In genomic region chr3:32304510-32304909, GRCh38 we compare ENCODE assay signal across 15 cellular contexts.
DNase-seq lines count a peak whose midpoint lies in the region; ATAC-seq and TF ChIP-seq lines count a peak whose summit lies in the region.
"Had no signal": no experiment of that assay in that cellular context is flagged by ENCODE, and none has a peak within 500 bp of the region (broad histone marks: within the 10 kb centered on the region; RNA-seq: fewer than 3 reads in every experiment).

No MANE protein-coding gene starts in this region.

- H3K27ac ChIP-seq in BLaER1 (peak overlapping the region; percentile 18; the same call in 1 of the 2 replicates), GM23338 (ENCODE audit: low read depth) (peak overlapping the region; percentile 29; the same call in 1 of the 2 replicates), PC-3 (ENCODE audit: low read length) (no peak overlapping the region), right lobe of liver (no peak overlapping the region)
- H3K27ac ChIP-seq: C4-2B, WERI-Rb-1 had no signal

- H3K27me3 Mint-ChIP-seq in GM23338 (ENCODE audit: insufficient read depth, low read depth, poor library complexity), result peaks cover 10% of the 10 kb centered on the region
- no peaks in the 10 kb centered on the region for H3K27me3 Mint-ChIP-seq in WTC11 (ENCODE audit: low read depth)

- peak overlapping the region; percentile 48; the same call in 1 of the 2 replicates for H3K27ac Mint-ChIP-seq in GM23338
- no peak overlapping the region for H3K27ac Mint-ChIP-seq in WTC11

- H3K79me2 ChIP-seq in GM23338 (replicated peaks; ENCODE audit: insufficient read depth) (no peaks in the 10 kb centered on the region; the same call in 1 of the 2 replicates), PC-3 (ENCODE audit: low read length) (no peaks in the 10 kb centered on the region)

- WGBS in right lobe of liver (ENCODE audit: insufficient coverage, low coverage, low lambda C conversion rate, missing lambda C conversion rate), result 29% methylated on average over 1 of the region's 1 CpG

- no peaks in the 10 kb centered on the region for H3K9me3 ChIP-seq in BLaER1
- no peaks in the 10 kb centered on the region for H3K9me3 ChIP-seq in PC-3 (ENCODE audit: low read length)
- H3K9me3 ChIP-seq in right lobe of liver, result no peaks in the 10 kb centered on the region
- H3K9me3 ChIP-seq: stomach had no signal

- H3K9ac ChIP-seq in BLaER1, result no peak overlapping the region
- no peak overlapping the region for H3K9ac ChIP-seq in PC-3 (ENCODE audit: low read length)

- no peak overlapping the region for H3K4me3 ChIP-seq in BLaER1
- no peak overlapping the region for H3K4me3 ChIP-seq in GM23338
- no peak overlapping the region for H3K4me3 ChIP-seq in PC-3 (ENCODE audit: low read length)
- no peak overlapping the region for H3K4me3 ChIP-seq in right lobe of liver
- H3K4me3 ChIP-seq: dorsolateral prefrontal cortex, stomach had no signal

- no peak for ATAC-seq in GM23338
- ATAC-seq in PC-3, result peak; percentile 40
- ATAC-seq in right lobe of liver, result peak; percentile 73 to 80 (median 78)
- no peak for ATAC-seq in HG02852 (IDR thresholded peaks at IDR 0.05; ENCODE audit: unreplicated experiment)
- no peak for ATAC-seq in WTC11
- ATAC-seq in HG03521 (IDR thresholded peaks at IDR 0.05; ENCODE audit: unreplicated experiment), result no peak

- TF ChIP-seq CTCF in GM23338 (conservative IDR thresholded peaks at IDR 0.05; ENCODE audit: low read depth in 2 of 2) (no peak), PC-3 (conservative IDR thresholded peaks at IDR 0.05; ENCODE audit: low read depth, low read length) (no peak), right lobe of liver (IDR thresholded peaks at IDR 0.05) (no peak), WTC11 (IDR thresholded peaks at IDR 0.05) (no peak)

- peak overlapping the region; percentile 83 for H3K4me2 ChIP-seq in BLaER1
- H3K4me2 ChIP-seq in GM23338, result peak overlapping the region; percentile 4; the same call in 1 of the 2 replicates
- no peak overlapping the region for H3K4me2 ChIP-seq in PC-3 (ENCODE audit: low read length)

- H3K36me3 ChIP-seq in BLaER1 (no peaks in the 10 kb centered on the region), GM23338 (ENCODE audit: insufficient read depth) (no peaks in the 10 kb centered on the region), PC-3 (ENCODE audit: low read depth, low read length) (no peaks in the 10 kb centered on the region), right lobe of liver (no peaks in the 10 kb centered on the region)
- H3K36me3 ChIP-seq: stomach, WERI-Rb-1 had no signal

- intact Hi-C loops in PC-3 (cut with micrococcal nuclease) (no loop called here), right lobe of liver (cut with DNase I) (no loop called here)

- no peak for TF ChIP-seq POLR2A in right lobe of liver (IDR thresholded peaks at IDR 0.05)

- no peaks in the 10 kb centered on the region for H3K36me3 Mint-ChIP-seq in GM23338 (ENCODE audit: low read depth)
- no peaks in the 10 kb centered on the region for H3K36me3 Mint-ChIP-seq in WTC11

- H3K4me3 Mint-ChIP-seq in GM23338 (no peak overlapping the region), WTC11 (no peak overlapping the region)

- H3F3A ChIP-seq in GM23338 (replicated peaks; ENCODE audit: low read depth) (no peaks in the 10 kb centered on the region), PC-3 (ENCODE audit: low read length, unreplicated experiment) (no peaks in the 10 kb centered on the region)

- DNase-seq in GM23338 (ENCODE audit: low spot score), result no peak
- DNase-seq in PC-3, result no peak
- no peak for DNase-seq in right lobe of liver
- no peak for DNase-seq in SW480 (ENCODE audit: low spot score)
- DNase-seq in WTC11 (ENCODE audit: low spot score), result no peak
- DNase-seq: activated T-cell treated with anti-CD3 and anti-CD28 coated beads, Interleukin-2, amount 50 U/mL, for 1 hour; dorsolateral prefrontal cortex; foreskin fibroblast; retina; stomach; WERI-Rb-1 had no signal

- CTCF ChIA-PET in PC-3 (lab: Charles Lee) (no interaction called here), WTC11 (lab: Charles Lee) (interaction anchor here (1.2 to 1.8 kb wide), 3 partner anchors 9 to 163 kb away, joined by 4 to 7 read pairs (median 6); no protein-coding TSS in a partner anchor)

- H3K9me3 Mint-ChIP-seq in GM23338 (no peaks in the 10 kb centered on the region), WTC11 (peaks cover 8% of the 10 kb centered on the region)

- H2AFZ ChIP-seq in GM23338, result no peak overlapping the region
- H2AFZ ChIP-seq in PC-3 (ENCODE audit: low read length), result no peak overlapping the region

- BruUV-seq in PC-3 (replicated peaks; lab: Mats Ljungman, UMichigan), result no TSS peak

- POLR2A ChIA-PET in PC-3 (lab: Charles Lee; ENCODE audit: unreplicated experiment), result no interaction called here
- POLR2A ChIA-PET in WTC11 (lab: Charles Lee), result no interaction called here

- H3K4me1 ChIP-seq in BLaER1 (peaks cover 62% of the 10 kb centered on the region), GM23338 (ENCODE audit: insufficient read depth) (peaks cover 36% of the 10 kb centered on the region), PC-3 (ENCODE audit: insufficient read depth, low read length) (no peaks in the 10 kb centered on the region), right lobe of liver (peaks cover 0 to 24% (median 6%) of the 10 kb centered on the region in 4 donors)

- H3K27me3 ChIP-seq in BLaER1, result no peaks in the 10 kb centered on the region
- H3K27me3 ChIP-seq in GM23338 (ENCODE audit: insufficient read depth), result no peaks in the 10 kb centered on the region
- H3K27me3 ChIP-seq in PC-3 (ENCODE audit: low read length), result no peaks in the 10 kb centered on the region
- H3K27me3 ChIP-seq in right lobe of liver, result no peaks in the 10 kb centered on the region
- H3K27me3 ChIP-seq: dorsolateral prefrontal cortex, stomach had no signal

- H3K4me1 Mint-ChIP-seq in GM23338 (peaks cover 48% of the 10 kb centered on the region), WTC11 (peaks cover 47% of the 10 kb centered on the region)

- peaks cover 4% of the 10 kb centered on the region; the same call in 1 of the 2 replicates for H3K9me2 ChIP-seq in GM23338 (ENCODE audit: insufficient read depth)
- no peaks in the 10 kb centered on the region for H3K9me2 ChIP-seq in PC-3 (replicated peaks; ENCODE audit: low read length)

- H4K20me1 ChIP-seq in BLaER1, result no peaks in the 10 kb centered on the region
- no peaks in the 10 kb centered on the region for H4K20me1 ChIP-seq in GM23338 (replicated peaks; ENCODE audit: insufficient read depth)
- no peaks in the 10 kb centered on the region for H4K20me1 ChIP-seq in PC-3 (ENCODE audit: low read length)

TF ChIP-seq in GM23338, 12 proteins besides CTCF, POLR2A, EP300 and RAD21:
- TF ChIP-seq CREB1 (CRISPR knock-in tag; IDR thresholded peaks at IDR 0.05; ENCODE audit: low read depth), result no peak
- no peak for TF ChIP-seq ZNF114 (CRISPR knock-in tag; IDR thresholded peaks at IDR 0.05)

TF ChIP-seq in WTC11, 78 proteins besides CTCF, POLR2A, EP300 and RAD21 (continues in another document):
- TF ChIP-seq ZNF532 (CRISPR knock-in tag; IDR thresholded peaks at IDR 0.05; ENCODE audit: borderline replicate concordance) (no peak), AR (CRISPR knock-in tag; IDR thresholded peaks at IDR 0.05) (no peak), FOXK1 (CRISPR knock-in tag; IDR thresholded peaks at IDR 0.05) (no peak), NFATC4 (CRISPR knock-in tag; IDR thresholded peaks at IDR 0.05) (no peak)

Comparison
In these comparisons a context has a peak if more than half of its experiments do, and no peak if none do; other contexts are left out.
1. H3K27ac ChIP-seq: peak in BLaER1 (single experiment) and GM23338 (single experiment); none in PC-3 (single experiment) and right lobe of liver (0 of 3).
2. ATAC-seq: peak in PC-3 (single experiment) and right lobe of liver (4 of 4); none in GM23338 (single experiment), HG02852 (single experiment), WTC11 (single experiment) and HG03521 (single experiment).